In genomic region chr16:85621698-85622433, GRCh38 we compare ENCODE assay signal across 19 cellular contexts. TPM values are rescaled to one million over a fixed set of nuclear protein-coding genes. Genes with fewer than 3 reads are reported as not detected.
DNase-seq lines count a peak whose midpoint lies in the region; ATAC-seq and TF ChIP-seq lines count a peak whose summit lies in the region.
"Had no signal": no experiment of that assay in that cellular context is flagged by ENCODE, and none has a peak within 500 bp of the region (broad histone marks: within the 10 kb centered on the region; RNA-seq: fewer than 3 reads in every experiment).

No MANE protein-coding gene starts in this region.

- no peak overlapping the region for H3K27ac Mint-ChIP-seq in stimulated activated naive CD8-positive, alpha-beta T cell treated with anti-CD3 and anti-CD28 coated beads, Interleukin-15, amount 100 ng/mL, for 72 hours
- H3K27ac Mint-ChIP-seq: T-helper 2 cell treated with Interferon-gamma antibody and Interleukin-4, amounts not matched to agents 5 μg/mL and 100 μg/mL, for 36 hours had no signal

- no peak overlapping the region for H3K4me3 Mint-ChIP-seq in stimulated activated naive CD8-positive, alpha-beta T cell treated with anti-CD3 and anti-CD28 coated beads, Interleukin-15, amount 100 ng/mL, for 72 hours
- H3K4me3 Mint-ChIP-seq: T-helper 2 cell treated with Interferon-gamma antibody and Interleukin-4, amounts not matched to agents 5 μg/mL and 100 μg/mL, for 36 hours had no signal

- TF ChIP-seq POLR2A in body of pancreas (IDR thresholded peaks at IDR 0.05) (peak in 1 of 3 donors; percentile 28), right lobe of liver (IDR thresholded peaks at IDR 0.05) (no peak), transverse colon (IDR thresholded peaks at IDR 0.05) (no peak)

- WGBS in body of pancreas, 2 donors = 35 to 36% methylated on average over 10 to 13 of the region's 13 CpGs
- WGBS in right lobe of liver (ENCODE audit: insufficient coverage, low coverage, low lambda C conversion rate, missing lambda C conversion rate) = 56% methylated on average over 6 of the region's 13 CpGs
- WGBS in transverse colon (ENCODE audit: low coverage in 1 of 2), 2 donors = 61 to 83% methylated on average over 4 to 13 of the region's 13 CpGs

- H3K27me3 Mint-ChIP-seq in stimulated activated naive CD8-positive, alpha-beta T cell treated with anti-CD3 and anti-CD28 coated beads, Interleukin-15, amount 100 ng/mL, for 72 hours = no peaks in the 10 kb centered on the region

- intact Hi-C loops in body of pancreas (cut with DNase I) = no loop called here
- intact Hi-C loops in right lobe of liver (cut with DNase I) = no loop called here
- intact Hi-C loops in transverse colon (cut with DNase I; ENCODE audit: low total_unique reads) = no loop called here

- in situ Hi-C loops in transverse colon (cut with MboI; ENCODE audit: low pct_ligation_motif_present in 1 of 4, low pct_unique_long_range_greater_than_20kb in 1 of 4, low sequenced_read_pairs in 3 of 4) = loop anchor here in 3 of 4 donors (10.0 to 25.0 kb wide), 2 partner anchors 185 to 197 kb away; no protein-coding TSS in a partner anchor

- ATAC-seq in body of pancreas = peak; percentile 88
- ATAC-seq in right lobe of liver = peak; percentile 72 to 85 (median 82)
- ATAC-seq in stimulated activated naive CD8-positive, alpha-beta T cell treated with anti-CD3 and anti-CD28 coated beads, Interleukin-15, amount 100 ng/mL, for 72 hours = no peak

- H3K9me3 ChIP-seq in body of pancreas (no peaks in the 10 kb centered on the region), right lobe of liver (no peaks in the 10 kb centered on the region), transverse colon (no peaks in the 10 kb centered on the region)

- no peak for TF ChIP-seq CTCF in body of pancreas (IDR thresholded peaks at IDR 0.05)
- no peak for TF ChIP-seq CTCF in right lobe of liver (IDR thresholded peaks at IDR 0.05)
- TF ChIP-seq CTCF in transverse colon (IDR thresholded peaks at IDR 0.05) = no peak

- DNase-seq in DMS53 (lab: John Stamatoyannopoulos, UW) (peak; percentile 79), DMS53 treated with DMSO at 0.1 percent for 48 hours (lab: John Stamatoyannopoulos, UW; ENCODE audit: unreplicated experiment) (no peak), body of pancreas (peak; percentile 83 to 91 (median 90)), right lobe of liver (peak in 1 of 3 donors; percentile 77), transverse colon (peak; percentile 75), cerebellum (ENCODE audit: low spot score) (no peak), NCI-H1436 treated with DMSO at 0.1 percent for 48 hours (lab: John Stamatoyannopoulos, UW) (no peak)
- no peak for DNase-seq in stimulated activated naive CD8-positive, alpha-beta T cell treated with anti-CD3 and anti-CD28 coated beads, Interleukin-15, amount 100 ng/mL, for 72 hours
- DNase-seq: 8988T; activated CD4-positive, alpha-beta T cell treated with anti-CD3 and anti-CD28 coated beads for 1 hour; activated effector memory CD4-positive, alpha-beta T cell treated with Interleukin-2 at 50 U/mL for 16 hours; amygdala; kidney glomerular epithelial cell; NCI-H2029; stimulated activated CD4-positive, alpha-beta T cell treated with anti-CD3 and anti-CD28 coated beads, Interleukin-4, amount 100 ng/mL, for 4 hours; stimulated activated CD8-positive, alpha-beta memory T cell treated with anti-CD3 and anti-CD28 coated beads, Interleukin-4, amount 100 ng/mL, for 48 hours had no signal

- no peaks in the 10 kb centered on the region for H3K9me3 Mint-ChIP-seq in stimulated activated naive CD8-positive, alpha-beta T cell treated with anti-CD3 and anti-CD28 coated beads, Interleukin-15, amount 100 ng/mL, for 72 hours
- H3K9me3 Mint-ChIP-seq: T-helper 2 cell treated with Interferon-gamma antibody and Interleukin-4, amounts not matched to agents 5 μg/mL and 100 μg/mL, for 36 hours had no signal

- H3K36me3 ChIP-seq in body of pancreas (replicated peaks in 1 of 2; ENCODE audit: insufficient read depth in 1 of 2, low read depth in 2 of 2) (no peaks in the 10 kb centered on the region), right lobe of liver (no peaks in the 10 kb centered on the region), transverse colon (no peaks in the 10 kb centered on the region)

- H3K4me1 Mint-ChIP-seq in stimulated activated naive CD8-positive, alpha-beta T cell treated with anti-CD3 and anti-CD28 coated beads, Interleukin-15, amount 100 ng/mL, for 72 hours = peaks cover 87% of the 10 kb centered on the region

- peak overlapping the region; percentile 75 to 89 (median 79) for H3K27ac ChIP-seq in body of pancreas
- H3K27ac ChIP-seq in right lobe of liver = peak overlapping the region; percentile 19 to 43 (median 36)
- peak overlapping the region; percentile 38 to 71 (median 50) for H3K27ac ChIP-seq in transverse colon
- H3K27ac ChIP-seq: parathyroid adenoma had no signal

- H3K4me3 ChIP-seq in body of pancreas = no peak overlapping the region
- no peak overlapping the region for H3K4me3 ChIP-seq in right lobe of liver
- no peak overlapping the region for H3K4me3 ChIP-seq in transverse colon
- H3K4me3 ChIP-seq: smooth muscle cell had no signal

- TF ChIP-seq EP300 in transverse colon (IDR thresholded peaks at IDR 0.05; ENCODE audit: low read depth) = no peak

- no peaks in the 10 kb centered on the region for H3K27me3 ChIP-seq in body of pancreas
- H3K27me3 ChIP-seq in right lobe of liver = no peaks in the 10 kb centered on the region
- no peaks in the 10 kb centered on the region for H3K27me3 ChIP-seq in transverse colon

- H3K4me1 ChIP-seq in body of pancreas (peaks cover 100% of the 10 kb centered on the region), right lobe of liver (peaks cover 0 to 32% (median 11%) of the 10 kb centered on the region in 4 donors), transverse colon (peaks cover 9 to 56% (median 25%) of the 10 kb centered on the region in 4 donors)

RNA-seq across cellular contexts. Expression of gene GSE1, which starts 8.7 kb away (rescaled TPM):
- 100 to 1,000 TPM in 1 of 2 donors, 10 to 100 TPM in 1; 76.5 to 221 TPM for total RNA-seq in body of pancreas
- total RNA-seq in right lobe of liver = 10 to 100 TPM; 30.0 to 48.0 (median 38.8) TPM
- total RNA-seq in transverse colon = 100 to 1,000 TPM; 100 to 139 (median 120) TPM
- total RNA-seq in cerebellum = 45.9 TPM

Comparison
In these comparisons a context has a peak if more than half of its experiments do, and no peak if none do; other contexts are left out.
1. DNase-seq: peak in DMS53 (single experiment), body of pancreas (4 of 4) and transverse colon (single experiment); none in DMS53 treated with DMSO at 0.1 percent for 48 hours (single experiment), cerebellum (single experiment), NCI-H1436 treated with DMSO at 0.1 percent for 48 hours (single experiment) and stimulated activated naive CD8-positive, alpha-beta T cell treated with anti-CD3 and anti-CD28 coated beads, Interleukin-15, amount 100 ng/mL, for 72 hours (0 of 2).
2. Peak in every context shown above with its lines, with median percentiles within 50 percentile points of each other: H3K27ac ChIP-seq.